In genomic region chr10:90872648-90873020, GRCh38 we compare ENCODE assay signal across 8 cellular contexts. TPM values are rescaled to one million over a fixed set of nuclear protein-coding genes. Genes with fewer than 3 reads are reported as not detected.
DNase-seq lines count a peak whose midpoint lies in the region; ATAC-seq and TF ChIP-seq lines count a peak whose summit lies in the region.

No MANE protein-coding gene starts in this region.

- H3K36me3 ChIP-seq in BJ (ENCODE audit: control insufficient read depth, insufficient read depth, low read length) = peaks cover 1% of the 10 kb centered on the region
- H3K36me3 ChIP-seq in brain microvascular endothelial cell (replicated peaks) = peaks cover 8% of the 10 kb centered on the region

- H3K9me3 Mint-ChIP-seq in naive B cell = peaks cover 0 to 12% (median 3%) of the 10 kb centered on the region in 7 donors

- TF ChIP-seq CTCF in BJ (IDR thresholded peaks at IDR 0.05; ENCODE audit: insufficient read depth, low read depth, low read length) (no peak), brain microvascular endothelial cell (IDR thresholded peaks at IDR 0.05; ENCODE audit: low read depth, low read length, missing control alignments) (no peak)

- CTCF ChIA-PET in BJ (lab: Yijun Ruan, JAX) = interaction anchor here (1.1 to 1.8 kb wide), 4 partner anchors 9 to 126 kb away, joined by 3 to 13 read pairs (median 6); partner anchors contain the start of gene HTR7

- DNase-seq in BJ (ENCODE audit: low read depth) (no peak), HT-29 (ENCODE audit: low spot score) (peak; percentile 4), brain microvascular endothelial cell (no peak), naive B cell (no peak), mesenteric fat pad (ENCODE audit: low spot score) (no peak), globus pallidus (ENCODE audit: low spot score) (no peak), cerebellar cortex (ENCODE audit: low spot score) (no peak), NCI-H2171 treated with DMSO at 0.1 percent for 48 hours (lab: John Stamatoyannopoulos, UW) (no peak)

- POLR2A ChIA-PET in BJ (lab: Charles Lee) = interaction anchor here (0.6 kb wide), 1 partner anchor 134 kb away, joined by 3 read pairs; no protein-coding TSS in a partner anchor

- ATAC-seq in naive B cell (ENCODE audit: low read depth in 2 of 2) = no peak

- peak overlapping the region in 4 of 6 donors; percentile 87 to 96 (median 94) for H3K27ac Mint-ChIP-seq in naive B cell

- H3K27me3 ChIP-seq in BJ (ENCODE audit: control insufficient read depth, insufficient read depth, low read length) (peaks cover 2% of the 10 kb centered on the region; the same call in 1 of the 2 replicates), brain microvascular endothelial cell (replicated peaks) (no peaks in the 10 kb centered on the region)

- peak overlapping the region; percentile 86 to 100 (median 97) for H3K4me3 Mint-ChIP-seq in naive B cell

- peaks cover 13 to 20% (median 20%) of the 10 kb centered on the region in 3 donors for H3K27me3 Mint-ChIP-seq in naive B cell

- H3K4me3 ChIP-seq in BJ (ENCODE audit: low read depth, low read length) (peak overlapping the region; percentile 66), brain microvascular endothelial cell (ENCODE audit: low read depth, low read length) (peak overlapping the region; percentile 95)

- peaks cover 27 to 34% (median 30%) of the 10 kb centered on the region in 3 donors for H3K4me1 Mint-ChIP-seq in naive B cell

- peaks cover 11 to 18% of the 10 kb centered on the region in 2 donors for H3K36me3 Mint-ChIP-seq in naive B cell

- in situ Hi-C loops in brain microvascular endothelial cell (cut with HindIII; ENCODE audit: low pct_ligation_motif_present, low sequenced_read_pairs) = loop anchor here (25.0 kb wide), 1 partner anchor 110 kb away; no protein-coding TSS in a partner anchor

- no peak overlapping the region for H3K27ac ChIP-seq in brain microvascular endothelial cell

RNA-seq across cellular contexts. Expression of gene RPP30, which starts 0.9 kb away (rescaled TPM):
- 26.2 and 47.9 TPM in 2 replicates for polyA plus RNA-seq in BJ (2011; rRNA removed)
- 11.6 and 16.1 TPM in 2 replicates for polyA minus RNA-seq in BJ (2011; rRNA and poly(A)+ RNA removed)
- total RNA-seq in HT-29 (2014; rRNA removed; shearing (Covaris generic)) = 21.1 and 21.2 TPM in 2 replicates
- 10 to 100 TPM; 21.6 to 57.4 (median 50.7) TPM for polyA plus RNA-seq in naive B cell (ENCODE audit: low read depth in 6 of 6)
- 28.3 TPM for total RNA-seq in mesenteric fat pad

RNA-seq across cellular contexts. Expression of gene HTR7, which starts 14.8 kb away (rescaled TPM):
- polyA plus RNA-seq in BJ (2011; rRNA removed) = 0.16 and 0.17 TPM in 2 replicates
- 0.05 and 0.10 TPM in 2 replicates for polyA minus RNA-seq in BJ (2011; rRNA and poly(A)+ RNA removed)
- total RNA-seq in HT-29 (2014; rRNA removed; shearing (Covaris generic)) = not detected in 2 replicates
- polyA plus RNA-seq in naive B cell (ENCODE audit: low read depth in 6 of 6) = not detected
- total RNA-seq in mesenteric fat pad = 0.74 TPM

RNA-seq across cellular contexts. Expression of gene ANKRD1, which starts 48.3 kb away (rescaled TPM):
- polyA plus RNA-seq in BJ (2011; rRNA removed) (2.2 and 3.2 TPM in 2 replicates), naive B cell (ENCODE audit: low read depth in 6 of 6) (not detected)
- polyA minus RNA-seq in BJ (2011; rRNA and poly(A)+ RNA removed) = 0.77 and 3.3 TPM in 2 replicates
- 0.08 TPM in 1 of 2 replicates, not detected in the other for total RNA-seq in HT-29 (2014; rRNA removed; shearing (Covaris generic))
- 1.6 TPM for total RNA-seq in mesenteric fat pad
